8 cellular contexts compared by ENCODE assay signal in the genomic region with DNA sequence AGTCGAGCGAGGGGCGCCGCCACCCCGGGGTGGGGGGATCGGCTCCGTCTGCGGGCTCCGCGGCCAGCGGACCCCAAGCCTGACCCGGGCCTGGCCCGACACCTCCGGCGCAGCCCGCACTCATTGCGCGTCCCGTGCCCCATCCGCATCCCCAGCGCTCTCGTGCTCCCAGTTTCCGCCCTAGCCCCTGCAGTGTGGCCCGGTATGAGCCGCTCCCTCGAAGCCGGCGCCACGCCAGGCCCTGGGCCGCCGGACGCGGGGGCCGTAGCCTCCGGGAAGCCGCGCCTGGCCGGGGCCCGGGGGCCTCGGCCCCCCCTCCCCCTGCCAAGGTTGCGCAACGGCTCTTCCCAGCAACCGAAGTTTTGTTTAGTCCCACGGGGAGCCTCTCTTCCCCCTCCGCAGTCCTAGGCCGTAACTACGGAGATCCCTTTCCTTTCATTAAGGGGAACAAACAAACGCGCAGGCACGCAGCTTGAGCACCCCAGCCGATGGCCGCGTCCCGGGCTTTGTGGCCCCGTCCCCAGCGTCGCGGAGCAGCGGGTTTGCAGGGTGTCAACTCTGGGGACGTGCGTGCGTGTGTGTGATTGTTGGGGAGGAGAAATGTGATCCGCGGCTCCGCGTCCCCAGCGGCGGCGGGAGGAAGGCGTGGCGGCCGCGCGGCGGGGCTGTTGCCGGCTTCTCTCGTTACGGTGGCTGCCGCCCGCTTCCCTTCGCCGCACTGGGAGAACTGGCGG. TPM values are rescaled to one million over a fixed set of nuclear protein-coding genes. Genes with fewer than 3 reads are reported as not detected.
A peak's percentile ranks its signal among the peaks of the same experiment; 100 is the strongest.
DNase-seq lines count a peak whose midpoint lies in the region; ATAC-seq, FAIRE-seq and TF ChIP-seq lines count a peak whose summit lies in the region.

No MANE protein-coding gene starts in this region.

- H3K4me1 ChIP-seq in ACC112 (ENCODE audit: control insufficient read depth, insufficient read depth, low read length, unreplicated experiment) (peaks cover 24% of the 10 kb centered on the region), keratinocyte (ENCODE audit: control insufficient read depth, extremely low read depth, insufficient read depth, low read length) (peaks cover 15% of the 10 kb centered on the region)

- H3K27me3 ChIP-seq in ACC112 (ENCODE audit: insufficient read depth, low read length): no peaks in the 10 kb centered on the region
- no peaks in the 10 kb centered on the region for H3K27me3 ChIP-seq in keratinocyte (ENCODE audit: control insufficient read depth, extremely low read depth, insufficient read depth, low read length)

- peaks cover 8% of the 10 kb centered on the region for H4K20me1 ChIP-seq in keratinocyte (ENCODE audit: control insufficient read depth, extremely low read depth, insufficient read depth, low read length)

- H3K27ac ChIP-seq in ACC112 (ENCODE audit: low read depth, low read length): peak overlapping the region; percentile 99
- peak overlapping the region; percentile 98 for H3K27ac ChIP-seq in caudate nucleus (ENCODE audit: low read depth, low read length)
- peak overlapping the region; percentile 96 for H3K27ac ChIP-seq in keratinocyte (ENCODE audit: control insufficient read depth, insufficient read depth, low read length)

- H3K9me3 ChIP-seq in keratinocyte (ENCODE audit: control insufficient read depth, low read depth, low read length): no peaks in the 10 kb centered on the region

- peak overlapping the region; percentile 82 for H3K4me2 ChIP-seq in keratinocyte (ENCODE audit: control insufficient read depth, extremely low read depth, insufficient read depth, low read depth, low read length)

- peak overlapping the region; percentile 58 for H2AFZ ChIP-seq in ACC112 (ENCODE audit: low read length, unreplicated experiment)
- peak overlapping the region; percentile 79 for H2AFZ ChIP-seq in keratinocyte (ENCODE audit: control insufficient read depth, low read length)

- FAIRE-seq in keratinocyte (lab: Jason Lieb, UNC): no peak

- H3K9me1 ChIP-seq in keratinocyte (ENCODE audit: control insufficient read depth, extremely low read depth, insufficient read depth, low read length): no peaks in the 10 kb centered on the region

- peak; percentile 18 to 45 (median 25) for TF ChIP-seq CTCF in keratinocyte (optimal IDR thresholded peaks at IDR 0.05 in 1 of 3, IDR thresholded peaks at IDR 0.05 in 1 of 3, conservative IDR thresholded peaks at IDR 0.05 in 1 of 3; ENCODE audit: extremely low read depth in 1 of 3, insufficient read depth in 2 of 3, low read length in 3 of 3)

- DNase-seq in NCI-H2196 (lab: John Stamatoyannopoulos, UW; ENCODE audit: unreplicated experiment): peak; percentile 78
- DNase-seq in activated CD4-positive, CD25-positive, alpha-beta regulatory T cell (lab: John Stamatoyannopoulos, UW): peak; percentile 37 to 51 (median 49)
- DNase-seq in caudate nucleus (lab: John Stamatoyannopoulos, UW): peak in 59 of 61 donors; percentile 14 to 90 (median 60)
- DNase-seq in keratinocyte (ENCODE audit: low read depth, low spot score): no peak
- peak; percentile 54 to 63 (median 60) for DNase-seq in stimulated activated CD4-positive, alpha-beta T cell treated with anti-CD3 and anti-CD28 coated beads, Interleukin-12 subunit alpha, Interleukin-12 subunit beta, amount 100 ng/mL, for 48 hours (ENCODE audit: low read depth in 2 of 3, low spot score in 1 of 3)

- peak; percentile 37 for ATAC-seq in GM18867 (IDR thresholded peaks at IDR 0.05; ENCODE audit: unreplicated experiment)
- ATAC-seq in HG03103 (IDR thresholded peaks at IDR 0.05; ENCODE audit: low read depth, unreplicated experiment): peak; percentile 47

- H3K4me3 ChIP-seq in ACC112 (ENCODE audit: low read depth, low read length) (peak overlapping the region; percentile 91), keratinocyte (ENCODE audit: control insufficient read depth in 2 of 3, extremely low read depth in 1 of 3, insufficient read depth in 2 of 3, low read depth in 1 of 3, low read length in 3 of 3) (peak overlapping the region; percentile 82 to 97 (median 88))

- H3K9ac ChIP-seq in keratinocyte (ENCODE audit: control insufficient read depth, extremely low read depth, insufficient read depth, low read length): peak overlapping the region; percentile 98

- H3K36me3 ChIP-seq in ACC112 (ENCODE audit: insufficient read depth, low read length): no peaks in the 10 kb centered on the region
- no peaks in the 10 kb centered on the region for H3K36me3 ChIP-seq in keratinocyte (ENCODE audit: control insufficient read depth in 2 of 2, extremely low read depth in 1 of 2, insufficient read depth in 2 of 2, low read length in 2 of 2)

- dilution Hi-C loops in keratinocyte (cut with MboI; ENCODE audit: extremely low pct_ligation_motif_present, low sequenced_read_pairs): no loop called here

- H3K79me2 ChIP-seq in ACC112 (ENCODE audit: control insufficient read depth, insufficient read depth, low read length, unreplicated experiment) (peaks cover 49% of the 10 kb centered on the region), keratinocyte (ENCODE audit: control insufficient read depth, insufficient read depth, low read length) (peaks cover 56% of the 10 kb centered on the region)

RNA-seq across cellular contexts. Expression of a gene that starts 0.9 kb away (rescaled TPM):
- polyA plus RNA-seq in keratinocyte: 31.9 to 37.3 TPM (median 33.8 TPM) in 3 replicates
- polyA plus RNA-seq in keratinocyte (2011; ENCODE audit: low read depth): 37.9 TPM
- 19.7 and 35.4 TPM in 2 replicates for polyA plus RNA-seq in keratinocyte (2011; cell fraction: cytosol; rRNA removed)
- 32.2 and 35.7 TPM in 2 replicates for polyA plus RNA-seq in keratinocyte (2011; cell fraction: nucleus; rRNA removed)
- 20.5 and 22.2 TPM in 2 replicates for polyA plus RNA-seq in keratinocyte (2012; ENCODE audit: low replicate concordance)
- 57.9 to 143 TPM (median 141 TPM) in 3 replicates for polyA minus RNA-seq in keratinocyte
- polyA minus RNA-seq in keratinocyte (2011; cell fraction: cytosol; rRNA and poly(A)+ RNA removed): 80.8 TPM
- 53.1 and 117 TPM in 2 replicates for polyA minus RNA-seq in keratinocyte (2011; cell fraction: nucleus; rRNA and poly(A)+ RNA removed)
